In the genomic region with DNA sequence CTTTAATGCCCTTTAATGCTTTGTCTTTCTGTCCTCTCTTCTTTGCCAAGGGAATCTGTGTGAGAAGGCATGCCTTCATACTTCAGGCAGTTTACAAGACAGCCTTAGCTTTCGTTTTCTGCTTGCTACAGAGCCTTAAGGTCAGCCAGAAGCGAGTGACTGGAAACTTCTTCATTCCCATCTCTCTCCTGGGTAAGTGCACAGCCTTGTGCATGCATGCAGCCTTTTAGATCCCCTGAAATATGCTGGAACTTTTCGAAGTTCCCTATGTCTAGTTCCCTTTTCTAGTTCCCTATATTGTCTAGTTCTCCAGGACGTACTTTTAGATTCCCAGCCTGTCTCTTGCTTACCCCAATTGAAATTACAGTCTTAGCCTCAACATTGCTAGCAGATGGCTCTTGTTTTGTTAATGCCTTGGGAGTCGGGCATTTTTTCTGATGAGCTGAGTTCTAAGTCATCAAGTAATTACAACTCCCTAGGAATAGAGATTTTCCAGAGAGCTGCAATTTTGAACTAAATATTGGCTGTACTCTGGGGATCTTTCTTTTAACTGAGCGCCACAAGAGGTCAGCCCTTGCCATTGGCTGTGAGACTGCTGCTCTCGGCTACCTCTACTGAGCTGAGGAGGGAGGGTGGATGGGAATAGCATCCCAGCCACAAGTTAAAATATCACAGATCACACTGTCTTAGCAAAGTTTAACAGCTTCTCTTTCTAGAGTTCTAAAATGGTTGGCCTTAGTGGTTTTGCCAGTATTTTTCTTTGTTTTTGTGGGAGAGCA, we compare ENCODE assay signal across 8 cellular contexts. TPM values are rescaled to one million over a fixed set of nuclear protein-coding genes. Genes with fewer than 3 reads are reported as not detected.
DNase-seq lines count a peak whose midpoint lies in the region; ATAC-seq and TF ChIP-seq lines count a peak whose summit lies in the region.

No MANE protein-coding gene starts in this region.

- ATAC-seq in left colon = peak; percentile 93

- H3K27ac Mint-ChIP-seq in MCF 10A (ENCODE audit: low read depth, unreplicated experiment) = peak overlapping the region; percentile 25

- TF ChIP-seq CTCF in MCF 10A (IDR thresholded peaks at IDR 0.05; ENCODE audit: unreplicated experiment) = no peak

- H3K36me3 Mint-ChIP-seq in MCF 10A (ENCODE audit: insufficient read depth, unreplicated experiment) = no peaks in the 10 kb centered on the region

- no peaks in the 10 kb centered on the region for H3K27me3 Mint-ChIP-seq in MCF 10A (ENCODE audit: insufficient read depth, unreplicated experiment)

- peak overlapping the region; percentile 48 for H3K4me3 Mint-ChIP-seq in MCF 10A (ENCODE audit: unreplicated experiment)

- intact Hi-C loops in MCF 10A (cut with micrococcal nuclease) = loop anchor here (5.0 to 10.0 kb wide), 2 partner anchors 57 to 125 kb away; no protein-coding TSS in a partner anchor
- intact Hi-C loops in left colon (cut with DNase I, micrococcal nuclease) = loop anchor here in 1 of 2 donors (1.0 kb wide), 1 partner anchor 61 kb away; no protein-coding TSS in a partner anchor

- POLR2A ChIA-PET in MCF 10A (lab: Yijun Ruan, JAX) = interaction anchor here (0.6 to 2.0 kb wide), 4 partner anchors 22 to 498 kb away, joined by 3 to 11 read pairs (median 3); a partner anchor contains a TSS

- H3K4me1 Mint-ChIP-seq in MCF 10A (ENCODE audit: insufficient read depth, unreplicated experiment) = peaks cover 6% of the 10 kb centered on the region

- peak; percentile 5 for DNase-seq in stimulated activated CD4-positive, alpha-beta T cell treated with anti-CD3 and anti-CD28 coated beads, Interleukin-15, amount 100 ng/mL, for 24 hours
- DNase-seq in stimulated activated CD4-positive, alpha-beta T cell treated with anti-CD3 and anti-CD28 coated beads, Interleukin-4, amount 100 ng/mL, for 4 hours = no peak
- DNase-seq in NOMO-1 treated with DMSO at 0.1 percent for 48 hours (lab: John Stamatoyannopoulos, UW; ENCODE audit: unreplicated experiment) = peak; percentile 28
- peak; percentile 11 for DNase-seq in MCF 10A (ENCODE audit: unreplicated experiment)
- DNase-seq in left colon = peak in 1 of 2 donors; percentile 26
- DNase-seq in stromal cell of bone marrow (ENCODE audit: low read depth) = peak; percentile 51
- no peak for DNase-seq in ureter (ENCODE audit: low spot score)
- no peak for DNase-seq in effector CD4-positive, alpha-beta T cell

- H3K9me3 Mint-ChIP-seq in MCF 10A (ENCODE audit: unreplicated experiment) = no peaks in the 10 kb centered on the region

- BruUV-seq in MCF 10A (replicated peaks; lab: Mats Ljungman, UMichigan) = no TSS peak

- CTCF ChIA-PET in MCF 10A (lab: Yijun Ruan, JAX) = interaction anchor here (0.9 to 3.7 kb wide), 4 partner anchors 8 to 80 kb away, joined by 3 to 34 read pairs (median 4); no protein-coding TSS in a partner anchor

RNA-seq across cellular contexts. Expression of a gene that starts 22.7 kb away (rescaled TPM):
- total RNA-seq in MCF 10A (2022) (14.3 and 16.1 TPM in 2 replicates), left colon (10 to 100 TPM; 14.3 to 21.1 TPM), ureter (10.0 TPM)

RNA-seq across cellular contexts. Expression of a gene that starts 51.3 kb away (rescaled TPM):
- 33.1 and 39.6 TPM in 2 replicates for total RNA-seq in MCF 10A (2022)
- 10 to 100 TPM; 30.7 to 34.7 TPM for total RNA-seq in left colon
- 52.3 TPM for total RNA-seq in ureter

Comparison
In these comparisons a context has a peak if more than half of its experiments do, and no peak if none do; other contexts are left out.
1. DNase-seq: peak in stimulated activated CD4-positive, alpha-beta T cell treated with anti-CD3 and anti-CD28 coated beads, Interleukin-15, amount 100 ng/mL, for 24 hours (single experiment), NOMO-1 treated with DMSO at 0.1 percent for 48 hours (single experiment), MCF 10A (single experiment) and stromal cell of bone marrow (single experiment); none in stimulated activated CD4-positive, alpha-beta T cell treated with anti-CD3 and anti-CD28 coated beads, Interleukin-4, amount 100 ng/mL, for 4 hours (0 of 2), ureter (single experiment) and effector CD4-positive, alpha-beta T cell (single experiment).